In genomic region chr16:67932462-67932840, GRCh38 we compare ENCODE assay signal across 26 cellular contexts. TPM values are rescaled to one million over a fixed set of nuclear protein-coding genes. Genes with fewer than 3 reads are reported as not detected.
DNase-seq lines count a peak whose midpoint lies in the region; ATAC-seq and TF ChIP-seq lines count a peak whose summit lies in the region.
"Had no signal": no experiment of that assay in that cellular context is flagged by ENCODE, and none has a peak within 500 bp of the region (broad histone marks: within the 10 kb centered on the region; RNA-seq: fewer than 3 reads in every experiment).

No MANE protein-coding gene starts in this region.

- intact Hi-C loops in MCF 10A (cut with micrococcal nuclease): no loop called here

- TF ChIP-seq CTCF in neural crest cell (conservative IDR thresholded peaks at IDR 0.05): no peak
- TF ChIP-seq CTCF in MCF 10A (IDR thresholded peaks at IDR 0.05; ENCODE audit: unreplicated experiment): no peak
- TF ChIP-seq CTCF in GM13977 (IDR thresholded peaks at IDR 0.05; ENCODE audit: extremely low read depth, insufficient read depth, missing control alignments): no peak

- POLR2A ChIA-PET in T-cell (lab: Charles Lee) (interaction anchor here in 1 of 2 donors (0.8 kb wide), 1 partner anchor 11 kb away, joined by 4 read pairs; no protein-coding TSS in a partner anchor), MCF 10A (lab: Yijun Ruan, JAX) (no interaction called here)

- H3K4me1 Mint-ChIP-seq in activated naive CD8-positive, alpha-beta T cell treated with anti-CD3 and anti-CD28 coated beads, Interleukin-2, amount 50 U/mL, for 24 hours: peaks cover 22% of the 10 kb centered on the region
- H3K4me1 Mint-ChIP-seq in activated naive CD8-positive, alpha-beta T cell treated with anti-CD3 and anti-CD28 coated beads for 36 hours: peaks cover 26% of the 10 kb centered on the region
- peaks cover 27 to 37% (median 36%) of the 10 kb centered on the region in 3 donors for H3K4me1 Mint-ChIP-seq in T-cell
- H3K4me1 Mint-ChIP-seq in neural crest cell: peaks cover 29% of the 10 kb centered on the region
- H3K4me1 Mint-ChIP-seq in stimulated activated naive B cell treated with anti-CD40 and anti-IgM and Interleukin-4, amounts not matched to agents 10 μg/mL and 1 μg/mL and 100 μg/mL, for 72 hours: peaks cover 36 to 56% of the 10 kb centered on the region in 2 donors
- H3K4me1 Mint-ChIP-seq in MCF 10A (ENCODE audit: insufficient read depth, unreplicated experiment): peaks cover 27% of the 10 kb centered on the region

- H3K4me3 Mint-ChIP-seq in activated naive CD8-positive, alpha-beta T cell treated with anti-CD3 and anti-CD28 coated beads, Interleukin-2, amount 50 U/mL, for 24 hours: no peak overlapping the region
- no peak overlapping the region for H3K4me3 Mint-ChIP-seq in activated naive CD8-positive, alpha-beta T cell treated with anti-CD3 and anti-CD28 coated beads for 36 hours
- H3K4me3 Mint-ChIP-seq in T-cell (no peak overlapping the region), neural crest cell (peak overlapping the region; percentile 47), MCF 10A (ENCODE audit: unreplicated experiment) (no peak overlapping the region)
- no peak overlapping the region for H3K4me3 Mint-ChIP-seq in stimulated activated naive B cell treated with anti-CD40 and anti-IgM and Interleukin-4, amounts not matched to agents 10 μg/mL and 1 μg/mL and 100 μg/mL, for 72 hours
- H3K4me3 Mint-ChIP-seq: GM23338, HFFc6 had no signal

- peak overlapping the region; percentile 54 for H3K27ac Mint-ChIP-seq in activated naive CD8-positive, alpha-beta T cell treated with anti-CD3 and anti-CD28 coated beads, Interleukin-2, amount 50 U/mL, for 24 hours
- no peak overlapping the region for H3K27ac Mint-ChIP-seq in activated naive CD8-positive, alpha-beta T cell treated with anti-CD3 and anti-CD28 coated beads for 36 hours
- H3K27ac Mint-ChIP-seq in T-cell (peak overlapping the region; percentile 11 to 39), neural crest cell (ENCODE audit: unreplicated experiment) (no peak overlapping the region), MCF 10A (ENCODE audit: low read depth, unreplicated experiment) (no peak overlapping the region)
- peak overlapping the region; percentile 84 for H3K27ac Mint-ChIP-seq in stimulated activated naive B cell treated with anti-CD40 and anti-IgM and Interleukin-4, amounts not matched to agents 10 μg/mL and 1 μg/mL and 100 μg/mL, for 72 hours
- H3K27ac Mint-ChIP-seq: GM23338, HFFc6 had no signal

- no peaks in the 10 kb centered on the region for H3K27me3 Mint-ChIP-seq in activated naive CD8-positive, alpha-beta T cell treated with anti-CD3 and anti-CD28 coated beads, Interleukin-2, amount 50 U/mL, for 24 hours
- H3K27me3 Mint-ChIP-seq in activated naive CD8-positive, alpha-beta T cell treated with anti-CD3 and anti-CD28 coated beads for 36 hours: peaks cover 3% of the 10 kb centered on the region
- H3K27me3 Mint-ChIP-seq in T-cell (no peaks in the 10 kb centered on the region), neural crest cell (ENCODE audit: low read depth) (peaks cover 7% of the 10 kb centered on the region), MCF 10A (ENCODE audit: insufficient read depth, unreplicated experiment) (no peaks in the 10 kb centered on the region)
- H3K27me3 Mint-ChIP-seq in stimulated activated naive B cell treated with anti-CD40 and anti-IgM and Interleukin-4, amounts not matched to agents 10 μg/mL and 1 μg/mL and 100 μg/mL, for 72 hours: no peaks in the 10 kb centered on the region

- in situ Hi-C loops in GM13977 (cut with MboI; ENCODE audit: low pct_unique_long_range_greater_than_20kb, low sequenced_read_pairs, unreplicated experiment): no loop called here

- H3K36me3 Mint-ChIP-seq in activated naive CD8-positive, alpha-beta T cell treated with anti-CD3 and anti-CD28 coated beads, Interleukin-2, amount 50 U/mL, for 24 hours (ENCODE audit: low read depth): peaks cover 41% of the 10 kb centered on the region
- H3K36me3 Mint-ChIP-seq in activated naive CD8-positive, alpha-beta T cell treated with anti-CD3 and anti-CD28 coated beads for 36 hours: peaks cover 44% of the 10 kb centered on the region
- peaks cover 25% of the 10 kb centered on the region for H3K36me3 Mint-ChIP-seq in T-cell
- H3K36me3 Mint-ChIP-seq in neural crest cell (ENCODE audit: low read depth): peaks cover 3% of the 10 kb centered on the region
- peaks cover 36 to 70% of the 10 kb centered on the region in 2 donors for H3K36me3 Mint-ChIP-seq in stimulated activated naive B cell treated with anti-CD40 and anti-IgM and Interleukin-4, amounts not matched to agents 10 μg/mL and 1 μg/mL and 100 μg/mL, for 72 hours
- H3K36me3 Mint-ChIP-seq in MCF 10A (ENCODE audit: insufficient read depth, unreplicated experiment): peaks cover 54% of the 10 kb centered on the region

- no TSS peak for BruUV-seq in MCF 10A (replicated peaks; lab: Mats Ljungman, UMichigan)

- no peaks in the 10 kb centered on the region for H3K9me3 Mint-ChIP-seq in activated naive CD8-positive, alpha-beta T cell treated with anti-CD3 and anti-CD28 coated beads, Interleukin-2, amount 50 U/mL, for 24 hours
- H3K9me3 Mint-ChIP-seq in activated naive CD8-positive, alpha-beta T cell treated with anti-CD3 and anti-CD28 coated beads for 36 hours: no peaks in the 10 kb centered on the region
- H3K9me3 Mint-ChIP-seq in T-cell (no peaks in the 10 kb centered on the region), neural crest cell (no peaks in the 10 kb centered on the region), MCF 10A (ENCODE audit: unreplicated experiment) (no peaks in the 10 kb centered on the region)
- H3K9me3 Mint-ChIP-seq in stimulated activated naive B cell treated with anti-CD40 and anti-IgM and Interleukin-4, amounts not matched to agents 10 μg/mL and 1 μg/mL and 100 μg/mL, for 72 hours: no peaks in the 10 kb centered on the region
- H3K9me3 Mint-ChIP-seq: CD8-positive, alpha-beta memory T cell had no signal

- CTCF ChIA-PET in T-cell (lab: Charles Lee): interaction anchor here in 1 of 2 donors (1.0 kb wide), 1 partner anchor 49 kb away, joined by 3 read pairs; no protein-coding TSS in a partner anchor
- CTCF ChIA-PET in MCF 10A (lab: Yijun Ruan, JAX): interaction anchor here (0.6 to 3.5 kb wide), 3 partner anchors 13 to 322 kb away, joined by 3 to 22 read pairs (median 4); no protein-coding TSS in a partner anchor

- no peak for ATAC-seq in activated naive CD8-positive, alpha-beta T cell treated with anti-CD3 and anti-CD28 coated beads, Interleukin-2, amount 50 U/mL, for 24 hours
- no peak for ATAC-seq in T-cell (replicated peaks in 1 of 4)
- no peak for ATAC-seq in stimulated activated naive B cell treated with anti-CD40 and anti-IgM and Interleukin-4, amounts not matched to agents 10 μg/mL and 1 μg/mL and 100 μg/mL, for 72 hours (replicated peaks)
- ATAC-seq: A549, GM12878, GM23338, K562 had no signal

- DNase-seq in activated naive CD8-positive, alpha-beta T cell treated with anti-CD3 and anti-CD28 coated beads, Interleukin-2, amount 50 U/mL, for 24 hours: no peak
- DNase-seq in activated naive CD8-positive, alpha-beta T cell treated with anti-CD3 and anti-CD28 coated beads for 36 hours: no peak
- DNase-seq in T-cell (no peak), neural crest cell (ENCODE audit: low read depth, low spot score) (no peak), MCF 10A (ENCODE audit: unreplicated experiment) (no peak), GM13977 (ENCODE audit: low spot score) (no peak)
- no peak for DNase-seq in stimulated activated naive B cell treated with anti-CD40 and anti-IgM and Interleukin-4, amounts not matched to agents 10 μg/mL and 1 μg/mL and 100 μg/mL, for 72 hours
- DNase-seq: AML-193; CD8-positive, alpha-beta memory T cell; DMS 273 treated with DMSO at 0.1 percent for 48 hours; DMS79; EL; GDM1; HFFc6; MG63; NCI-H1105 treated with DMSO at 0.1 percent for 48 hours; NCI-H146; NCI-H1930; NCI-H446; NCI-H526; PC-9; Right ventricle myocardium superior had no signal

RNA-seq across cellular contexts. Expression of gene CTRL, which starts 0.8 kb away (rescaled TPM):
- total RNA-seq in activated naive CD8-positive, alpha-beta T cell treated with anti-CD3 and anti-CD28 coated beads for 36 hours: 1 to 10 TPM; 6.2 to 6.8 TPM
- total RNA-seq in T-cell (10 to 100 TPM in 4 of 5 donors, 1 to 10 TPM in 1; 9.4 to 14.2 (median 13.2) TPM), neural crest cell (2.5 and 3.0 TPM in 2 replicates), MCF 10A (2022) (0.52 and 1.6 TPM in 2 replicates)

RNA-seq across cellular contexts. Expression of gene PSMB10, which starts 4.2 kb away (rescaled TPM):
- total RNA-seq in activated naive CD8-positive, alpha-beta T cell treated with anti-CD3 and anti-CD28 coated beads for 36 hours: 100 to 1,000 TPM; 220 to 235 TPM
- 100 to 1,000 TPM; 118 to 214 (median 165) TPM for total RNA-seq in T-cell
- total RNA-seq in neural crest cell: 22.4 and 22.5 TPM in 2 replicates
- total RNA-seq in MCF 10A (2022): 20.3 and 32.7 TPM in 2 replicates

RNA-seq across cellular contexts. Expression of gene LCAT, which starts 11.5 kb away (rescaled TPM):
- total RNA-seq in activated naive CD8-positive, alpha-beta T cell treated with anti-CD3 and anti-CD28 coated beads for 36 hours: 10 to 100 TPM; 11.3 to 11.4 TPM
- total RNA-seq in T-cell: 10 to 100 TPM in 4 of 5 donors, 1 to 10 TPM in 1; 9.8 to 20.7 (median 18.7) TPM
- total RNA-seq in neural crest cell: 16.6 and 17.6 TPM in 2 replicates
- 35.3 and 44.5 TPM in 2 replicates for total RNA-seq in MCF 10A (2022)

RNA-seq across cellular contexts. Expression of gene SLC12A4, which starts 36.0 kb away (rescaled TPM):
- total RNA-seq in activated naive CD8-positive, alpha-beta T cell treated with anti-CD3 and anti-CD28 coated beads for 36 hours: 10 to 100 TPM; 27.4 to 29.5 TPM
- 10 to 100 TPM; 23.3 to 39.6 (median 33.7) TPM for total RNA-seq in T-cell
- 36.0 and 36.8 TPM in 2 replicates for total RNA-seq in neural crest cell
- total RNA-seq in MCF 10A (2022): 107 TPM in 2 replicates

RNA-seq across cellular contexts. Expression of gene PSKH1, which starts 39.4 kb away (rescaled TPM):
- 10 to 100 TPM in 1 of 2 experiments, 1 to 10 TPM in 1; 9.9 to 10.6 TPM for total RNA-seq in activated naive CD8-positive, alpha-beta T cell treated with anti-CD3 and anti-CD28 coated beads for 36 hours
- total RNA-seq in T-cell (10 to 100 TPM; 14.8 to 31.4 (median 28.1) TPM), neural crest cell (39.0 and 41.5 TPM in 2 replicates), MCF 10A (2022) (21.7 and 27.9 TPM in 2 replicates)

Comparison
In these comparisons a context has a peak if more than half of its experiments do, and no peak if none do; other contexts are left out.
1. H3K27ac Mint-ChIP-seq: peak in activated naive CD8-positive, alpha-beta T cell treated with anti-CD3 and anti-CD28 coated beads, Interleukin-2, amount 50 U/mL, for 24 hours (single experiment), T-cell (2 of 2) and stimulated activated naive B cell treated with anti-CD40 and anti-IgM and Interleukin-4, amounts not matched to agents 10 μg/mL and 1 μg/mL and 100 μg/mL, for 72 hours (single experiment); none in activated naive CD8-positive, alpha-beta T cell treated with anti-CD3 and anti-CD28 coated beads for 36 hours (single experiment), neural crest cell (single experiment) and MCF 10A (single experiment).